In the genomic region with DNA sequence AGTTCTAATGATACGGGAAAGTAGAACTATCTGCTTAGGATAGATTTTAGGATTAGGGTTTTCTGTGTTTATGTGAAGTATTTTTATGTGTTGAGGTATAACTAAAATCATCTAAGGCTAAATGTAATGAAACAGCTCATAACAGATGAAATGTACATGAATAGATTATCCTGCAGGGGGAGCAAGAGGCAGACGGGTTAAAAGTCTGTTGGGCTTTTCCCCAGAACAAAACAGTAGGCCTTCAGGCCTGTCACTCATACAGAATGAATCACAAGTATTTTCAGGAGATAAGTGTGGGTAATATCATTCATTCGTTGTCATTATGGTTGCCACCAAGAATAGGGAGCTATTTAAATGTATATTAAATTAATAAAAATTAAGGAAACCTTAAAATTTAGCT, we compare ENCODE assay signal across 9 cellular contexts.
DNase-seq lines count a peak whose midpoint lies in the region; ATAC-seq and TF ChIP-seq lines count a peak whose summit lies in the region.
"Had no signal": no experiment of that assay in that cellular context is flagged by ENCODE, and none has a peak within 500 bp of the region (broad histone marks: within the 10 kb centered on the region; RNA-seq: fewer than 3 reads in every experiment).

No MANE protein-coding gene starts in this region.

- no peaks in the 10 kb centered on the region for H3K9me3 ChIP-seq in body of pancreas
- no peaks in the 10 kb centered on the region for H3K9me3 ChIP-seq in stomach
- H3K9me3 ChIP-seq: BLaER1 had no signal

- H3K27me3 ChIP-seq in body of pancreas, result no peaks in the 10 kb centered on the region
- no peaks in the 10 kb centered on the region for H3K27me3 ChIP-seq in stomach
- H3K27me3 ChIP-seq: BLaER1 had no signal

- TF ChIP-seq POLR2A in body of pancreas (IDR thresholded peaks at IDR 0.05), result no peak
- no peak for TF ChIP-seq POLR2A in stomach (IDR thresholded peaks at IDR 0.05)

- H3K4me3 ChIP-seq in body of pancreas, result no peak overlapping the region
- H3K4me3 ChIP-seq in stomach, result no peak overlapping the region
- H3K4me3 ChIP-seq: BLaER1 had no signal

- H3K36me3 ChIP-seq in body of pancreas (replicated peaks in 1 of 2; ENCODE audit: insufficient read depth in 1 of 2, low read depth in 2 of 2) (peaks cover 0 to 11% of the 10 kb centered on the region in 2 donors), stomach (peaks cover 13 to 66% (median 45%) of the 10 kb centered on the region in 4 donors)

- H3K27ac ChIP-seq in body of pancreas, result no peak overlapping the region
- no peak overlapping the region for H3K27ac ChIP-seq in stomach
- H3K27ac ChIP-seq: BLaER1 had no signal

- TF ChIP-seq CTCF in body of pancreas (IDR thresholded peaks at IDR 0.05) (peak; percentile 32 to 76 (median 67)), stomach (IDR thresholded peaks at IDR 0.05) (peak in 5 of 7 experiments; percentile 24 to 67 (median 54))

- WGBS in body of pancreas, 2 donors, result 24 to 33% methylated on average over 3 of the region's 3 CpGs
- WGBS in stomach, 5 donors, result 17 to 30% (median 21%) methylated on average over 3 of the region's 3 CpGs

- TF ChIP-seq EP300 in stomach (IDR thresholded peaks at IDR 0.05), result no peak

- peak; percentile 66 for ATAC-seq in HG02759 (IDR thresholded peaks at IDR 0.05; ENCODE audit: unreplicated experiment)
- ATAC-seq in body of pancreas, result peak; percentile 77

- intact Hi-C loops in body of pancreas (cut with DNase I) (loop anchor here (10.0 kb wide), 1 partner anchor 361 kb away; no protein-coding TSS in a partner anchor), stomach (cut with DNase I; ENCODE audit: low total_unique reads) (no loop called here)

- peak; percentile 48 for DNase-seq in DMS 273 (lab: John Stamatoyannopoulos, UW; ENCODE audit: unreplicated experiment)
- DNase-seq in DMS 273 treated with DMSO at 0.1 percent for 48 hours (lab: John Stamatoyannopoulos, UW), result no peak
- DNase-seq in OCI-M1 (lab: John Stamatoyannopoulos, UW), result peak; percentile 48
- peak; percentile 14 to 50 (median 28) for DNase-seq in body of pancreas
- DNase-seq in kidney tubule cell (ENCODE audit: low spot score), result peak; percentile 68
- DNase-seq in stomach, result no peak
- DNase-seq in putamen (ENCODE audit: low spot score), result no peak

- H3K4me1 ChIP-seq in body of pancreas (no peaks in the 10 kb centered on the region), stomach (peaks cover 0 to 23% (median 7%) of the 10 kb centered on the region in 4 donors)

Comparison
In these comparisons a context has a peak if more than half of its experiments do, and no peak if none do; other contexts are left out.
1. DNase-seq: peak in DMS 273 (single experiment), OCI-M1 (single experiment), body of pancreas (4 of 4) and kidney tubule cell (single experiment); none in DMS 273 treated with DMSO at 0.1 percent for 48 hours (single experiment), stomach (single experiment) and putamen (single experiment).